8 cellular contexts compared by ENCODE assay signal in the genomic region with DNA sequence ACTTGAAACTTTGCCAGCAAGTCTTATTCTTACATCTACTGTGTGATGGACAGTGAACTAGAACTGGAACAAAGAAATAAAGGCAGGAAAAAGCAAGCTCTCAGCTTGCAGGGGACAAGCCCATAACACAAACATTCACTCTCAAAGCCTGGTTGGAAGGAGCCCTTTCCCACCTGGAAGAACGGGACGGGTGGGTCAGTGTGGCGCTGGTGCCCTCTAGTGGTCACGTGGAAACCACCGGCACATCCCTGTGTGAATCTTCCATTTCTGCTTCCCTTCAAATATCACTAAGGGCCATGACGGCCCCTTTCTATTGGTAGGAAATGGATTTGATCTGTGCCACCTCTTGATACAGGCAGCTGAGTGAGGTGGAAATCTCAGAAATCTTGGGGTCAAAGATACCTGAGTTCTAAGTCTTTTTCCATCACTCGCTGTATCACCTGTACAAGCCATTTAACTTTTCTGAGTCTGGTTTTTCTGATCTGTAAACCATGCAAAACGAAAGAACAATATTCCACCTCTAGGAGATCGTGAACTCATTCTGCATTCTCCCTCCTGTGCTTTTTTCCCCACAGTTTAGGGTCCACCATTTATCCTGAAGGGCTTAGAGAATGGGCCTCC.
DNase-seq lines count a peak whose midpoint lies in the region; ATAC-seq and TF ChIP-seq lines count a peak whose summit lies in the region.

No MANE protein-coding gene starts in this region.

- H2AK5ac ChIP-seq in mesendoderm (ENCODE audit: low read length): no peak overlapping the region

- H3K23ac ChIP-seq in mesendoderm (ENCODE audit: low read length): no peak overlapping the region

- H4K5ac ChIP-seq in mesendoderm (ENCODE audit: low read length): no peak overlapping the region

- H3K36me3 ChIP-seq in endodermal cell (ENCODE audit: control insufficient read depth, insufficient read depth, low read length): no peaks in the 10 kb centered on the region
- no peaks in the 10 kb centered on the region for H3K36me3 ChIP-seq in mesendoderm (ENCODE audit: control insufficient read depth, insufficient read depth, low read length)

- H3K79me2 ChIP-seq in mesendoderm (ENCODE audit: control insufficient read depth, insufficient read depth, low read length): no peaks in the 10 kb centered on the region

- H3K4me1 ChIP-seq in endodermal cell (ENCODE audit: control insufficient read depth, insufficient read depth, low read length) (no peaks in the 10 kb centered on the region), mesendoderm (ENCODE audit: control insufficient read depth, low read depth, low read length) (no peaks in the 10 kb centered on the region)

- peaks cover 2% of the 10 kb centered on the region for H3K4me1 Mint-ChIP-seq in endodermal cell

- H3K27me3 Mint-ChIP-seq in endodermal cell (ENCODE audit: insufficient read depth): peaks cover 2% of the 10 kb centered on the region

- TF ChIP-seq POLR2A in NB4 (IDR thresholded peaks at IDR 0.05; ENCODE audit: extremely low read depth, insufficient read length): no peak

- no peak overlapping the region for H3K27ac Mint-ChIP-seq in endodermal cell

- H3K9ac ChIP-seq in endodermal cell (ENCODE audit: extremely low read depth, low read length, poor library complexity, severe bottlenecking) (no peak overlapping the region), mesendoderm (ENCODE audit: low read length) (no peak overlapping the region)

- WGBS in endodermal cell (ENCODE audit: insufficient coverage in 1 of 2, insufficient read length in 1 of 2), 2 experiments: 31 to 32% methylated on average over 9 of the region's 9 CpGs
- no CpG with 5 or more reads among the region's 9 CpGs for WGBS in mesendoderm (ENCODE audit: extremely low coverage, insufficient coverage, low lambda C conversion rate)

- H2BK5ac ChIP-seq in mesendoderm (ENCODE audit: low read length): no peak overlapping the region

- H4K8ac ChIP-seq in mesendoderm (ENCODE audit: low read depth, low read length): no peak overlapping the region

- peak; percentile 47 for DNase-seq in ELR (ENCODE audit: low read depth)
- peak; percentile 37 for DNase-seq in NB4 (ENCODE audit: low read depth)
- peak; percentile 52 for DNase-seq in activated CD4-positive, alpha-beta T cell treated with anti-CD3 and anti-CD28 coated beads for 48 hours
- DNase-seq in endodermal cell: peak; percentile 93
- peak; percentile 77 for DNase-seq in mesendoderm
- peak in 43 of 49 donors; percentile 6 to 78 (median 56) for DNase-seq in substantia nigra (lab: John Stamatoyannopoulos, UW)

- H3K4me3 Mint-ChIP-seq in endodermal cell: no peak overlapping the region

- H3K36me3 Mint-ChIP-seq in endodermal cell (ENCODE audit: low read depth): no peaks in the 10 kb centered on the region

- no peaks in the 10 kb centered on the region for H3K79me1 ChIP-seq in mesendoderm (ENCODE audit: low read length)

- H3K4me3 ChIP-seq in NB4 (ENCODE audit: low read depth, low read length): no peak overlapping the region
- H3K4me3 ChIP-seq in endodermal cell (ENCODE audit: low read length): no peak overlapping the region
- no peak overlapping the region for H3K4me3 ChIP-seq in mesendoderm (ENCODE audit: low read length)

- no peak overlapping the region for H3K4me2 ChIP-seq in mesendoderm (ENCODE audit: low read length)

- no peaks in the 10 kb centered on the region for H3K9me3 ChIP-seq in endodermal cell (ENCODE audit: control insufficient read depth, low read length)

- no peak overlapping the region for H2BK120ac ChIP-seq in mesendoderm (ENCODE audit: low read depth, low read length)

- H3K56ac ChIP-seq in mesendoderm (ENCODE audit: low read length): no peak overlapping the region

- H3K27ac ChIP-seq in 22Rv1 (no peak overlapping the region), endodermal cell (ENCODE audit: low read depth, low read length) (no peak overlapping the region), mesendoderm (ENCODE audit: low read depth, low read length) (no peak overlapping the region), substantia nigra (ENCODE audit: low read depth, low read length, poor library complexity, severe bottlenecking) (no peak overlapping the region)

- H3K27me3 ChIP-seq in endodermal cell (ENCODE audit: control insufficient read depth, insufficient read depth, low read length, poor library complexity, severe bottlenecking) (no peaks in the 10 kb centered on the region), mesendoderm (ENCODE audit: insufficient read depth, low read length, poor library complexity) (no peaks in the 10 kb centered on the region)

- H3K9me3 Mint-ChIP-seq in endodermal cell: no peaks in the 10 kb centered on the region

- H3K18ac ChIP-seq in mesendoderm (ENCODE audit: low read length): no peak overlapping the region

- H2BK15ac ChIP-seq in mesendoderm (replicated peaks; ENCODE audit: low read depth): no peak overlapping the region

- peak; percentile 93 for TF ChIP-seq CTCF in 22Rv1 (IDR thresholded peaks at IDR 0.05)
- TF ChIP-seq CTCF in NB4 (IDR thresholded peaks at IDR 0.05; ENCODE audit: low read depth, low read length): peak; percentile 83
- peak; percentile 95 for TF ChIP-seq CTCF in endodermal cell (conservative IDR thresholded peaks at IDR 0.05)

- H3K4ac ChIP-seq in mesendoderm (ENCODE audit: low read depth, low read length): no peak overlapping the region

- no peak for ATAC-seq in GM19324 (IDR thresholded peaks at IDR 0.05; ENCODE audit: low FRiP score, unreplicated experiment)

Comparison
In these comparisons a context has a peak if more than half of its experiments do, and no peak if none do; other contexts are left out.
1. DNase-seq: peak in every context shown above with its lines; median percentile 93 in endodermal cell; 77 in mesendoderm; 56 in substantia nigra; 52 in activated CD4-positive, alpha-beta T cell treated with anti-CD3 and anti-CD28 coated beads for 48 hours; 47 in ELR; 37 in NB4.